In the genomic region with DNA sequence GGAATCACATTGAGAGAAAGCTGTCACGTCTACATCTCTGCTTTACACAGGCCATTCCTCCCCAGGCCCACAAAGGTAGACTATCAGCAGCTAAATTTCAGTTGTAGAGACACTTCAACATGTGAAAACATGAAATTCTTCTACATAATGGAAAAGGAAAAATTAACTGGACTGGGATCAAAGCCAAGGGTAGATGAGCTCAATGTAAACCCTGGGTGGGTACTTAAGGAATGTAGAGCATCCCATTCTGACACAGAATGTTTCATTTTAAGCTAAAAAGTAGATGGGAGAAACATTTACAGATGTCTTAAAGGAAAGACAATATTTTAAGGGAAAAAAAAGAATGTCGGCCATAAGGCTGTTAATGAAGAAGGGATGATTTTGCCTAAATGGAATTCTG, we compare ENCODE assay signal across 21 cellular contexts. TPM values are rescaled to one million over a fixed set of nuclear protein-coding genes. Genes with fewer than 3 reads are reported as not detected.
"Had no signal": no experiment of that assay in that cellular context is flagged by ENCODE, and none has a peak within 500 bp of the region (broad histone marks: within the 10 kb centered on the region; RNA-seq: fewer than 3 reads in every experiment).

No MANE protein-coding gene starts in this region.

- H3K27ac Mint-ChIP-seq: activated B cell treated with CpG ODN at 0.5 μM for 24 hours; activated CD4-positive, alpha-beta T cell treated with anti-CD3 and anti-CD28 coated beads, Interleukin-2, amount 10 ng/mL, durations not matched to agents 24 days and 14 days; activated CD8-positive, alpha-beta T cell treated with anti-CD3 and anti-CD28 coated beads for 36 hours; activated naive CD8-positive, alpha-beta T cell treated with anti-CD3 and anti-CD28 coated beads for 36 hours; activated T-helper 17 cell treated with anti-CD3 and anti-CD28 coated beads, Interleukin-2, amount 50 U/mL, for 72 hours; endodermal cell; immature natural killer cell; natural killer cell treated with Interleukin-12 subunit alpha and Interleukin-12 subunit beta and Interleukin-15 and Interleukin-18, amount 100 ng/mL, for 72 hours; T-helper 2 cell treated with Interferon-gamma antibody and Interleukin-4, amounts not matched to agents 5 μg/mL and 100 μg/mL, for 36 hours had no signal

- H3K27me3 ChIP-seq: body of pancreas, colonic mucosa, gastroesophageal sphincter, heart right ventricle, upper lobe of right lung had no signal

- H3K4me3 ChIP-seq: body of pancreas, colonic mucosa, gastroesophageal sphincter, heart right ventricle, upper lobe of right lung had no signal

- H3K9me3 ChIP-seq: body of pancreas, colonic mucosa, gastroesophageal sphincter, heart right ventricle, upper lobe of right lung had no signal

- ATAC-seq: activated CD8-positive, alpha-beta T cell treated with anti-CD3 and anti-CD28 coated beads for 36 hours; activated T-helper 17 cell treated with anti-CD3 and anti-CD28 coated beads, Interleukin-2, amount 50 U/mL, for 72 hours; body of pancreas; gastroesophageal sphincter; heart right ventricle; natural killer cell treated with Interleukin-12 subunit alpha and Interleukin-12 subunit beta and Interleukin-15 and Interleukin-18, amount 100 ng/mL, for 72 hours; upper lobe of right lung had no signal

- DNase-seq: activated B cell treated with CpG ODN at 0.5 μM for 24 hours; activated CD4-positive, alpha-beta T cell treated with anti-CD3 and anti-CD28 coated beads, Interleukin-2, amount 10 ng/mL, durations not matched to agents 24 days and 14 days; activated CD8-positive, alpha-beta T cell treated with anti-CD3 and anti-CD28 coated beads for 36 hours; activated naive CD4-positive, alpha-beta T cell; activated naive CD8-positive, alpha-beta T cell treated with anti-CD3 and anti-CD28 coated beads for 36 hours; activated T-cell treated with anti-CD3 and anti-CD28 coated beads, Interleukin-2, amount 50 U/mL, for 1 hour; amygdala; body of pancreas; caudate nucleus; colonic mucosa; endodermal cell; heart right ventricle; immature natural killer cell; mesendoderm; stimulated activated naive CD4-positive, alpha-beta T cell; upper lobe of right lung had no signal

- H3K4me1 Mint-ChIP-seq: activated B cell treated with CpG ODN at 0.5 μM for 24 hours; activated CD4-positive, alpha-beta T cell treated with anti-CD3 and anti-CD28 coated beads, Interleukin-2, amount 10 ng/mL, durations not matched to agents 24 days and 14 days; activated naive CD8-positive, alpha-beta T cell treated with anti-CD3 and anti-CD28 coated beads for 36 hours; activated T-helper 17 cell treated with anti-CD3 and anti-CD28 coated beads, Interleukin-2, amount 50 U/mL, for 72 hours; endodermal cell; immature natural killer cell had no signal

- H3K4me3 Mint-ChIP-seq: activated B cell treated with CpG ODN at 0.5 μM for 24 hours; activated CD4-positive, alpha-beta T cell treated with anti-CD3 and anti-CD28 coated beads, Interleukin-2, amount 10 ng/mL, durations not matched to agents 24 days and 14 days; activated CD8-positive, alpha-beta T cell treated with anti-CD3 and anti-CD28 coated beads for 36 hours; activated naive CD8-positive, alpha-beta T cell treated with anti-CD3 and anti-CD28 coated beads for 36 hours; activated T-helper 17 cell treated with anti-CD3 and anti-CD28 coated beads, Interleukin-2, amount 50 U/mL, for 72 hours; endodermal cell; immature natural killer cell; natural killer cell treated with Interleukin-12 subunit alpha and Interleukin-12 subunit beta and Interleukin-15 and Interleukin-18, amount 100 ng/mL, for 72 hours; T-helper 2 cell treated with Interferon-gamma antibody and Interleukin-4, amounts not matched to agents 5 μg/mL and 100 μg/mL, for 36 hours had no signal

- H3K27me3 Mint-ChIP-seq: activated B cell treated with CpG ODN at 0.5 μM for 24 hours; activated CD4-positive, alpha-beta T cell treated with anti-CD3 and anti-CD28 coated beads, Interleukin-2, amount 10 ng/mL, durations not matched to agents 24 days and 14 days; activated CD8-positive, alpha-beta T cell treated with anti-CD3 and anti-CD28 coated beads for 36 hours; activated naive CD8-positive, alpha-beta T cell treated with anti-CD3 and anti-CD28 coated beads for 36 hours; activated T-helper 17 cell treated with anti-CD3 and anti-CD28 coated beads, Interleukin-2, amount 50 U/mL, for 72 hours; natural killer cell treated with Interleukin-12 subunit alpha and Interleukin-12 subunit beta and Interleukin-15 and Interleukin-18, amount 100 ng/mL, for 72 hours had no signal

- H3K4me1 ChIP-seq: colonic mucosa, gastroesophageal sphincter, heart right ventricle, parathyroid adenoma, upper lobe of right lung had no signal

- H3K27ac ChIP-seq: body of pancreas, colonic mucosa, gastroesophageal sphincter, heart right ventricle, parathyroid adenoma, upper lobe of right lung had no signal

- H2AFZ ChIP-seq: parathyroid adenoma had no signal

- H3K9me3 Mint-ChIP-seq: activated B cell treated with CpG ODN at 0.5 μM for 24 hours; activated CD8-positive, alpha-beta T cell treated with anti-CD3 and anti-CD28 coated beads for 36 hours; activated naive CD8-positive, alpha-beta T cell treated with anti-CD3 and anti-CD28 coated beads for 36 hours; activated T-helper 17 cell treated with anti-CD3 and anti-CD28 coated beads, Interleukin-2, amount 50 U/mL, for 72 hours; endodermal cell; immature natural killer cell; natural killer cell treated with Interleukin-12 subunit alpha and Interleukin-12 subunit beta and Interleukin-15 and Interleukin-18, amount 100 ng/mL, for 72 hours; T-helper 2 cell treated with Interferon-gamma antibody and Interleukin-4, amounts not matched to agents 5 μg/mL and 100 μg/mL, for 36 hours had no signal

- H3K79me2 ChIP-seq: parathyroid adenoma had no signal

- H3K36me3 ChIP-seq: colonic mucosa, upper lobe of right lung had no signal

- H3K9ac ChIP-seq: parathyroid adenoma had no signal

RNA-seq across cellular contexts. Expression of gene NPNT, which starts 51.3 kb away (rescaled TPM):
- total RNA-seq: activated B cell treated with CpG ODN at 0.5 μM for 24 hours; activated CD4-positive, alpha-beta T cell treated with anti-CD3 and anti-CD28 coated beads, Interleukin-2, amount 10 ng/mL, durations not matched to agents 24 days and 14 days; activated CD8-positive, alpha-beta T cell treated with anti-CD3 and anti-CD28 coated beads for 36 hours; activated naive CD8-positive, alpha-beta T cell treated with anti-CD3 and anti-CD28 coated beads for 36 hours; activated T-helper 17 cell treated with anti-CD3 and anti-CD28 coated beads, Interleukin-2, amount 50 U/mL, for 72 hours; natural killer cell treated with Interleukin-12 subunit alpha and Interleukin-12 subunit beta and Interleukin-15 and Interleukin-18, amount 100 ng/mL, for 72 hours had no signal
- polyA plus RNA-seq: immature natural killer cell had no signal
